Comparison of ENCODE assay signal across 18 cellular contexts in the genomic region with DNA sequence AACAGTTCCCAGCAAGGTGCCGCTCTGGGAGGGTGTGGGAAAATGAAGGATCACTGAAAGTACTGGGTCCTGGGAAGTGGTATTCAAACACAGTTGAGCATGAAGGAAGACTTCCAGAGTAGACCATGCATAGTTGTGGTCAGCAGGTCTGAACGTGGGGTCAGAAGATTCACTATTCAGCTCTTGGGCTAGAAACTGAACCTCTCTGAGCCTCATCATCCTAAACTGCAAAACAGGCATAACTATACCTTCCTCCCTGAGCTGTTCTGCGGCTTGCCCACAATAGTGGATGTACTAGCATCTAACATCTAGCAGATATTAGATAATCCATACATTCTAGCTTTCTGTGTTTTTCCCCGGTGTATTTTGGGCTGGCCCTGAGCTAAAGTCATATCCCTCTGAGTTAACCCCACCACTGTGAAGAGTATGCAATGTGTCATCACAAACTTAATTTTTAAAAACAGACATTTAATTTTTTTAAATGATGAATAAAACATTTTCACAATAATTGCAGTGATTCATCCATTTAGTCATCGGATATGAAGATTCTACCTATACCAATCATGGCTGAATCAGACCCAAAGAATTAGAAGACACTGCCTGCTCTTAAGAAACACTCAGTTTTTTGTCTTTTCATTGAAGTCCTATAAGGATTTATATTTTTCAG.
DNase-seq lines count a peak whose midpoint lies in the region; ATAC-seq and TF ChIP-seq lines count a peak whose summit lies in the region.
"Had no signal": no experiment of that assay in that cellular context is flagged by ENCODE, and none has a peak within 500 bp of the region (broad histone marks: within the 10 kb centered on the region; RNA-seq: fewer than 3 reads in every experiment).

No MANE protein-coding gene starts in this region.

- H3K9ac ChIP-seq in liver (ENCODE audit: low read depth in 1 of 2, low read length in 2 of 2): no peak overlapping the region
- H3K9ac ChIP-seq: KMS-11 had no signal

- no peak overlapping the region for H3K4me3 Mint-ChIP-seq in effector memory CD8-positive, alpha-beta T cell
- H3K4me3 Mint-ChIP-seq: stimulated activated naive B cell treated with anti-CD40 and anti-IgM and Interleukin-4, amounts not matched to agents 10 μg/mL and 1 μg/mL and 100 μg/mL, for 72 hours had no signal

- in situ Hi-C loops in GM13977 (cut with MboI; ENCODE audit: low pct_unique_long_range_greater_than_20kb, low sequenced_read_pairs, unreplicated experiment): no loop called here

- H3K4me1 ChIP-seq in liver (ENCODE audit: control insufficient read depth in 4 of 4, insufficient read depth in 4 of 4, low read length in 3 of 4): peaks cover 2 to 15% (median 6%) of the 10 kb centered on the region in 4 donors
- H3K4me1 ChIP-seq in right lobe of liver: peaks cover 0 to 16% (median 5%) of the 10 kb centered on the region in 4 donors
- H3K4me1 ChIP-seq: A549, pancreas had no signal

- H3K27me3 ChIP-seq in liver (ENCODE audit: control insufficient read depth in 4 of 4, insufficient read depth in 4 of 4, low read length in 3 of 4): no peaks in the 10 kb centered on the region
- no peaks in the 10 kb centered on the region for H3K27me3 ChIP-seq in right lobe of liver
- H3K27me3 ChIP-seq: pancreas had no signal

- H3K36me3 Mint-ChIP-seq in effector memory CD8-positive, alpha-beta T cell (ENCODE audit: insufficient read depth): no peaks in the 10 kb centered on the region
- H3K36me3 Mint-ChIP-seq: stimulated activated naive B cell treated with anti-CD40 and anti-IgM and Interleukin-4, amounts not matched to agents 10 μg/mL and 1 μg/mL and 100 μg/mL, for 72 hours had no signal

- no peaks in the 10 kb centered on the region for H3K9me3 ChIP-seq in liver (ENCODE audit: control insufficient read depth in 4 of 4, low read length in 3 of 4)
- H3K9me3 ChIP-seq in right lobe of liver: no peaks in the 10 kb centered on the region
- H3K9me3 ChIP-seq: A549, pancreas had no signal

- CTCF ChIA-PET in RWPE1 (lab: Yijun Ruan, JAX): no interaction called here

- 74% methylated on average over 5 of the region's 5 CpGs for WGBS in liver
- 56% methylated on average over 3 of the region's 5 CpGs for WGBS in right lobe of liver (ENCODE audit: insufficient coverage, low coverage, low lambda C conversion rate, missing lambda C conversion rate)

- POLR2A ChIA-PET in RWPE1 (lab: Yijun Ruan, JAX; ENCODE audit: low non-redundant PET): no interaction called here

- H3K4me3 ChIP-seq in liver (ENCODE audit: low read depth in 1 of 3, low read length in 3 of 3) (no peak overlapping the region), right lobe of liver (no peak overlapping the region)
- H3K4me3 ChIP-seq: A549, pancreas, SK-N-MC had no signal

- ATAC-seq in right lobe of liver (no peak), GM21381 (IDR thresholded peaks at IDR 0.05; ENCODE audit: unreplicated experiment) (no peak), GM21576 (IDR thresholded peaks at IDR 0.05; ENCODE audit: unreplicated experiment) (no peak)
- ATAC-seq in effector memory CD8-positive, alpha-beta T cell (replicated peaks): no peak
- ATAC-seq: A549; left colon; pancreas; stimulated activated naive B cell treated with anti-CD40 and anti-IgM and Interleukin-4, amounts not matched to agents 10 μg/mL and 1 μg/mL and 100 μg/mL, for 72 hours had no signal

- no peak for TF ChIP-seq POLR2A in right lobe of liver (IDR thresholded peaks at IDR 0.05)

- H3K36me3 ChIP-seq in liver (ENCODE audit: control insufficient read depth in 4 of 4, insufficient read depth in 3 of 4, low read depth in 1 of 4, low read length in 3 of 4) (no peaks in the 10 kb centered on the region), right lobe of liver (no peaks in the 10 kb centered on the region)
- H3K36me3 ChIP-seq: pancreas had no signal

- peaks cover 4 to 23% of the 10 kb centered on the region in 2 donors for H3K27me3 Mint-ChIP-seq in effector memory CD8-positive, alpha-beta T cell

- peak overlapping the region; percentile 49 to 81 for H3K27ac ChIP-seq in liver (ENCODE audit: low read depth in 1 of 2, low read length in 2 of 2)
- H3K27ac ChIP-seq in right lobe of liver: peak overlapping the region in 1 of 3 donors; percentile 55
- H3K27ac ChIP-seq in RWPE1: peak overlapping the region; percentile 38; the same call in 1 of the 2 replicates
- H3K27ac ChIP-seq: A549, KMS-11, pancreas, SK-N-MC had no signal

- intact Hi-C loops in right lobe of liver (cut with DNase I): no loop called here

- TF ChIP-seq CTCF in liver (IDR thresholded peaks at IDR 0.05; ENCODE audit: low read depth, low read length, missing input control) (no peak), right lobe of liver (IDR thresholded peaks at IDR 0.05) (no peak), RWPE1 (conservative IDR thresholded peaks at IDR 0.05; ENCODE audit: low read depth) (no peak), GM13977 (IDR thresholded peaks at IDR 0.05; ENCODE audit: extremely low read depth, insufficient read depth, missing control alignments) (no peak)

- H3K4me1 Mint-ChIP-seq in effector memory CD8-positive, alpha-beta T cell (ENCODE audit: low read depth in 2 of 2): no peaks in the 10 kb centered on the region
- H3K4me1 Mint-ChIP-seq: stimulated activated naive B cell treated with anti-CD40 and anti-IgM and Interleukin-4, amounts not matched to agents 10 μg/mL and 1 μg/mL and 100 μg/mL, for 72 hours had no signal

- TF ChIP-seq RAD21 in liver (IDR thresholded peaks at IDR 0.05): no peak

- DNase-seq in right lobe of liver (no peak), RWPE1 (ENCODE audit: low spot score) (peak; percentile 76), fibroblast of gingiva (ENCODE audit: low read depth) (peak; percentile 54), GM13977 (ENCODE audit: low spot score) (no peak)
- no peak for DNase-seq in effector memory CD8-positive, alpha-beta T cell
- DNase-seq: activated T-cell treated with anti-CD3 and anti-CD28 coated beads, Interleukin-2, amount 50 U/mL, for 48 hours; left colon; NCI-H1436 treated with DMSO at 0.1 percent for 48 hours; NCI-H2227 treated with DMSO at 0.1 percent for 48 hours; pancreas; stimulated activated naive B cell treated with anti-CD40 and anti-IgM and Interleukin-4, amounts not matched to agents 10 μg/mL and 1 μg/mL and 100 μg/mL, for 72 hours; trophoblast cell had no signal

- H3K9me3 Mint-ChIP-seq in effector memory CD8-positive, alpha-beta T cell: no peaks in the 10 kb centered on the region

- H3K27ac Mint-ChIP-seq in effector memory CD8-positive, alpha-beta T cell: no peak overlapping the region
- H3K27ac Mint-ChIP-seq: stimulated activated naive B cell treated with anti-CD40 and anti-IgM and Interleukin-4, amounts not matched to agents 10 μg/mL and 1 μg/mL and 100 μg/mL, for 72 hours had no signal

TF ChIP-seq in liver, 16 proteins besides CTCF, POLR2A, EP300 and RAD21:
- TF ChIP-seq FOXA2 (IDR thresholded peaks at IDR 0.05) (no peak), EGR1 (IDR thresholded peaks at IDR 0.05; ENCODE audit: low read depth in 2 of 2) (no peak), REST (IDR thresholded peaks at IDR 0.05) (no peak), GABPA (IDR thresholded peaks at IDR 0.05 in 1 of 2, conservative IDR thresholded peaks at IDR 0.05 in 1 of 2) (no peak), HNF4G (IDR thresholded peaks at IDR 0.05) (no peak), TAF1 (conservative IDR thresholded peaks at IDR 0.05) (no peak), JUND (IDR thresholded peaks at IDR 0.05) (no peak), NR2F2 (IDR thresholded peaks at IDR 0.05) (no peak)

Comparison
In these comparisons a context has a peak if more than half of its experiments do, and no peak if none do; other contexts are left out.
1. DNase-seq: peak in RWPE1 (single experiment) and fibroblast of gingiva (single experiment); none in right lobe of liver (0 of 3), GM13977 (single experiment) and effector memory CD8-positive, alpha-beta T cell (0 of 3).